29 cellular contexts compared by ENCODE assay signal in genomic region chrX:27765718-27766117, GRCh38. TPM values are rescaled to one million over a fixed set of nuclear protein-coding genes. Genes with fewer than 3 reads are reported as not detected.
"Had no signal": no experiment of that assay in that cellular context is flagged by ENCODE, and none has a peak within 500 bp of the region (broad histone marks: within the 10 kb centered on the region; RNA-seq: fewer than 3 reads in every experiment).

No MANE protein-coding gene starts in this region.

- H3K9me3 ChIP-seq: MG63 had no signal

- H3K4me3 Mint-ChIP-seq: IgD-negative memory B cell; T-cell; T-helper 1 cell treated with Interleukin-12 subunit alpha and Interleukin-12 subunit beta and Interleukin-4 antibody, amounts not matched to agents 30 μg/mL and 1 μg/mL, for 36 hours had no signal

- DNase-seq: MG63; NCI-H1092; NCI-H1105 treated with DMSO at 0.1 percent for 48 hours; NCI-H1417 treated with DMSO at 0.1 percent for 48 hours; NCI-H146; NCI-H1694 treated with DMSO at 0.1 percent for 48 hours; NCI-H1930; NCI-H2081; NCI-H2107; NCI-H226; NCI-H446; NCI-H510A; NCI-H524 treated with DMSO at 0.1 percent for 48 hours; NCI-H69; NCI-H774; NK-92 treated with Interleukin-12 subunit alpha and Interleukin-12 subunit beta, amount 100 ng/mL, for 24 hours; SHP77; SW 1271; T-cell had no signal

- H3K36me3 Mint-ChIP-seq: IgD-negative memory B cell, T-cell had no signal

- H3K4me1 Mint-ChIP-seq: IgD-negative memory B cell, T-cell had no signal

- ATAC-seq: HepG2, K562, T-cell had no signal

- H3K27ac ChIP-seq: RWPE1 had no signal

- H3K4me3 ChIP-seq: K562, MG63 had no signal

- H3K9me3 Mint-ChIP-seq: T-helper 1 cell treated with Interleukin-12 subunit alpha and Interleukin-12 subunit beta and Interleukin-4 antibody, amounts not matched to agents 30 μg/mL and 1 μg/mL, for 36 hours had no signal

- H3K27me3 ChIP-seq: MG63 had no signal

- H3K27ac Mint-ChIP-seq: IgD-negative memory B cell; T-cell; T-helper 1 cell treated with Interleukin-12 subunit alpha and Interleukin-12 subunit beta and Interleukin-4 antibody, amounts not matched to agents 30 μg/mL and 1 μg/mL, for 36 hours had no signal

- H3K36me3 ChIP-seq: MG63 had no signal

- H3K27me3 Mint-ChIP-seq: IgD-negative memory B cell, T-cell had no signal

RNA-seq across cellular contexts. Expression of gene MAGEB10, which starts 42.1 kb away (rescaled TPM):
- total RNA-seq: HepG2; HT1080; LHCN-M2; OCI-LY7; SK-MEL-5; T-cell; T-helper 2 cell treated with Interferon-gamma antibody and Interleukin-4, amounts not matched to agents 100 ng/mL and 5 ng/mL, for 36 hours had no signal
- polyA plus RNA-seq: HepG2, IgD-negative memory B cell had no signal
